Comparison of ENCODE assay signal across 9 cellular contexts in the genomic region with DNA sequence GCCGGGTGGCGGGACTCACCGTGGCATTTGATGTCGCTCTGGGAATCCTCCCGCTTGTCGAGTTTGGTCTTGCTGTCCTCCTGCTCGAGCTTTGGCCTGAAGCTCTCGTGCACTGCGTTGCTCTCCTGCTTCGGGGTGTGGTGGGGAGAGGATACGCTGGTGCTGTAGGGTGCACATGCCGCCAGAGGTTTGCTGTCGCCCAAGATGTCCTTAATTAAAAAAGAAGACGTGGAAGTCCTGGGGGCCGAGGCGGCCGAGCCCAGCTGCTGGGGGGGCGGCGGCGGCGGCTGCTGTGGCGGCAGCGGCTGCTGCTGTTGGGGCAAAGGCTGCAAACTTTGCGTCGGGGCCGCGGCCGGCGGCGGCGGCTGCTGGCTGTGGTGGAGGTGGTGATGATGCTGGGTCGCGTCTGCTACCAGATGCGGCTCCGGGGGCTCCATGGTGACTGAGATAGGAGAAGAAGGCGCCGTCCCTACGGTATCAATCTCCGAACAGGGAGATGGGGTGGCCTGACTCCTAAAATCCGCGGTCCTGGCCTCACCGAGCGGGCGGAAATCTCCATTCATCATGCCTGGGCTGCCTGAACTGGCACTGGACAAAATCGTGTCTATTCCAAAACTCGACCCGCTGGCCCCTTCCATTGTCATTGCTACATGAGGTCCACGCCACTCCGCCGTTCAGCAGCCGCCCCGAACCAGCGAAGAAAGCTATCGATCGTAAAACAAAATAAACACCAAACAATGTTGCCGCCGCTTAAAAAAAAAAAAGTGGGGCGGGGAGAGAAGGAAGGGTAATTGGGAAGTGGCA. TPM values are rescaled to one million over a fixed set of nuclear protein-coding genes. Genes with fewer than 3 reads are reported as not detected.
DNase-seq lines count a peak whose midpoint lies in the region; ATAC-seq lines count a peak whose summit lies in the region.
"Had no signal": no experiment of that assay in that cellular context is flagged by ENCODE, and none has a peak within 500 bp of the region (broad histone marks: within the 10 kb centered on the region; RNA-seq: fewer than 3 reads in every experiment).

A gene (minus strand): TSS at position 751 of the 804 bp plus-strand sequence. CDS start 107 bp downstream, at position 644.

- peak within 1 kb of the TSS in 6 of 7 donors; percentile 60 to 94 (median 78) for H3K27ac Mint-ChIP-seq in CD4-positive, alpha-beta memory T cell

- intact Hi-C loops in CD4-positive, alpha-beta memory T cell (cut with micrococcal nuclease), result no loop called here

- no peak for ATAC-seq in GM21717 (IDR thresholded peaks at IDR 0.05; ENCODE audit: unreplicated experiment)
- no peak for ATAC-seq in GM21423 (IDR thresholded peaks at IDR 0.05; ENCODE audit: unreplicated experiment)

- peaks cover 16 to 39% (median 17%) of the 10 kb centered on the region in 4 donors for H3K4me1 Mint-ChIP-seq in CD4-positive, alpha-beta memory T cell

- 1 to 2% methylated on average over 56 of the region's 58 CpGs for WGBS in ectodermal cell, 2 experiments

- peaks cover 72 to 73% of the 10 kb centered on the region in 2 donors for H3K27me3 Mint-ChIP-seq in CD4-positive, alpha-beta memory T cell

- H2AFZ ChIP-seq in neuron (ENCODE audit: low read depth, low read length), result peak within 1 kb of the TSS; percentile 70

- peaks cover 2 to 53% (median 37%) of the 10 kb centered on the region in 8 donors for H3K9me3 Mint-ChIP-seq in CD4-positive, alpha-beta memory T cell

- no peaks in the 10 kb centered on the region for H3K36me3 ChIP-seq in CD4-positive, alpha-beta memory T cell (ENCODE audit: insufficient read depth, low read length)
- H3K36me3 ChIP-seq in ectodermal cell (ENCODE audit: control insufficient read depth, insufficient read depth, low read length), result no peaks in the 10 kb centered on the region
- no peaks in the 10 kb centered on the region for H3K36me3 ChIP-seq in neuron (ENCODE audit: insufficient read depth, low read length)

- H3K4me1 ChIP-seq in CD4-positive, alpha-beta memory T cell (ENCODE audit: insufficient read depth, low read length), result peaks cover 6% of the 10 kb centered on the region
- H3K4me1 ChIP-seq in ectodermal cell (ENCODE audit: control insufficient read depth, insufficient read depth, low read length) (peaks cover 8% of the 10 kb centered on the region), neuron (ENCODE audit: insufficient read depth, low read length) (no peaks in the 10 kb centered on the region)

- POLR2A ChIA-PET in CD4-positive, alpha-beta memory T cell (lab: Charles Lee; ENCODE audit: partially characterized antibody), result no interaction called here

- H3K27ac ChIP-seq in CD4-positive, alpha-beta memory T cell (ENCODE audit: low read depth, low read length), result no peak within 1 kb of the TSS
- no peak within 1 kb of the TSS for H3K27ac ChIP-seq in ectodermal cell (ENCODE audit: insufficient read depth, low read depth, low read length, poor library complexity, severe bottlenecking)

- CTCF ChIA-PET in CD4-positive, alpha-beta memory T cell (lab: Charles Lee; ENCODE audit: partially characterized antibody), result interaction anchor here (0.6 to 1.7 kb wide), 3 partner anchors 9 to 247 kb away, joined by 3 read pairs; no protein-coding TSS in a partner anchor

- peak within 1 kb of the TSS; percentile 36 to 80 (median 64) for H3K4me3 Mint-ChIP-seq in CD4-positive, alpha-beta memory T cell

- H3K4me3 ChIP-seq in CD4-positive, alpha-beta memory T cell (ENCODE audit: low read length in 2 of 2), result no peak within 1 kb of the TSS
- peak within 1 kb of the TSS; percentile 58 for H3K4me3 ChIP-seq in Jurkat, Clone E6-1 (ENCODE audit: low read length)
- H3K4me3 ChIP-seq in ectodermal cell (ENCODE audit: insufficient read depth, low read depth, low read length), result peak within 1 kb of the TSS; percentile 28
- H3K4me3 ChIP-seq in neuron (ENCODE audit: low read length), result peak within 1 kb of the TSS; percentile 51

- H3K36me3 Mint-ChIP-seq in CD4-positive, alpha-beta memory T cell, result peaks cover 3 to 9% of the 10 kb centered on the region in 2 donors

- no peaks in the 10 kb centered on the region for H3K9me3 ChIP-seq in CD4-positive, alpha-beta memory T cell (ENCODE audit: control insufficient read depth in 1 of 2, low read length in 2 of 2)
- H3K9me3 ChIP-seq in ectodermal cell (ENCODE audit: control insufficient read depth, low read length), result no peaks in the 10 kb centered on the region
- no peaks in the 10 kb centered on the region for H3K9me3 ChIP-seq in neuron (ENCODE audit: low read length)

- H3K27me3 ChIP-seq in CD4-positive, alpha-beta memory T cell (ENCODE audit: insufficient read depth, low read length), result peaks cover 82% of the 10 kb centered on the region
- peaks cover 100% of the 10 kb centered on the region for H3K27me3 ChIP-seq in ectodermal cell (ENCODE audit: control insufficient read depth, insufficient read depth, low read length, poor library complexity, severe bottlenecking)
- H3K27me3 ChIP-seq in neuron (ENCODE audit: insufficient read depth, low read length), result peaks cover 91% of the 10 kb centered on the region

- DNase-seq in CD4-positive, alpha-beta memory T cell, result no peak
- DNase-seq in Jurkat, Clone E6-1 (ENCODE audit: low read depth, low spot score), result no peak
- DNase-seq in NCI-H2081 treated with DMSO at 0.1 percent for 48 hours (lab: John Stamatoyannopoulos, UW) (no peak), NCI-H2227 treated with DMSO at 0.1 percent for 48 hours (lab: John Stamatoyannopoulos, UW) (no peak)

RNA-seq across cellular contexts. Expression of the gene that starts here (rescaled TPM):
- not detected for total RNA-seq in CD4-positive, alpha-beta memory T cell
- not detected for polyA plus RNA-seq in CD4-positive, alpha-beta memory T cell
- 8.0 TPM for polyA plus RNA-seq in Jurkat, Clone E6-1 (2012; ENCODE audit: insufficient read depth, insufficient read length)
- 1.1 TPM for polyA plus RNA-seq in ectodermal cell (2013, experiment 1 of 4)
- 4.0 TPM for polyA plus RNA-seq in ectodermal cell (2013, experiment 2 of 4)
- polyA plus RNA-seq in ectodermal cell (2013, experiment 3 of 4), result 0.91 TPM
- 2.1 TPM for polyA plus RNA-seq in ectodermal cell (2013, experiment 4 of 4)
- total RNA-seq: glomerular endothelial cell had no signal

Comparison
In these comparisons a context has a peak if more than half of its experiments do, and no peak if none do; other contexts are left out.
1. H3K4me3 ChIP-seq: peak in Jurkat, Clone E6-1 (single experiment), ectodermal cell (single experiment) and neuron (single experiment); none in CD4-positive, alpha-beta memory T cell (0 of 2).